16 cellular contexts compared by ENCODE assay signal in genomic region chr3:129128357-129129155, GRCh38.
"Had no signal": no experiment of that assay in that cellular context is flagged by ENCODE, and none has a peak within 500 bp of the region (broad histone marks: within the 10 kb centered on the region; RNA-seq: fewer than 3 reads in every experiment).

No MANE protein-coding gene starts in this region.

- H2AFZ ChIP-seq: hepatocyte had no signal

- H3K4me1 ChIP-seq: breast epithelium, SJCRH30 had no signal

- H3K27ac ChIP-seq: breast epithelium, hepatocyte, ovary, SJCRH30, transverse colon had no signal

- DNase-seq: activated CD4-positive, alpha-beta T cell treated with anti-CD3 and anti-CD28 coated beads, Interleukin-2, amount 50 U/mL, for 1 hour; activated gamma-delta T cell; activated T-cell treated with anti-CD3 and anti-CD28 coated beads, Interleukin-2, amount 50 U/mL, for 1 hour; aorta; dorsolateral prefrontal cortex; islet precursor cell; mammary epithelial cell; ovary; SJCRH30; stimulated activated CD4-positive, alpha-beta T cell treated with anti-CD3 and anti-CD28 coated beads, Interleukin-2, amount 100 ng/mL, for 48 hours; stimulated activated naive CD4-positive, alpha-beta T cell; transverse colon had no signal

- H3K79me2 ChIP-seq: hepatocyte had no signal

- H3K27me3 ChIP-seq: breast epithelium, dorsolateral prefrontal cortex, hepatocyte, ovary, SJCRH30, transverse colon had no signal

- H3K4me3 ChIP-seq: breast epithelium, dorsolateral prefrontal cortex, hepatocyte, ovary, SJCRH30, transverse colon had no signal

- H3K9me3 ChIP-seq: breast epithelium, ovary, SJCRH30, transverse colon had no signal

- ATAC-seq: activated CD4-positive, CD25-positive, alpha-beta regulatory T cell treated with anti-CD3 and anti-CD28 coated beads, Interleukin-2, amount 50 U/mL, for 24 hours had no signal

- H3K9me3 Mint-ChIP-seq: neural crest cell had no signal

- H3K36me3 ChIP-seq: breast epithelium, ovary had no signal

- H3K4me3 Mint-ChIP-seq: neural crest cell had no signal

- H3K4me1 Mint-ChIP-seq: neural crest cell had no signal

- H3K4me2 ChIP-seq: hepatocyte had no signal
